20 cellular contexts compared by ENCODE assay signal in genomic region chr22:49303061-49303735, GRCh38.
DNase-seq lines count a peak whose midpoint lies in the region; ATAC-seq and TF ChIP-seq lines count a peak whose summit lies in the region.
"Had no signal": no experiment of that assay in that cellular context is flagged by ENCODE, and none has a peak within 500 bp of the region (broad histone marks: within the 10 kb centered on the region; RNA-seq: fewer than 3 reads in every experiment).

No MANE protein-coding gene starts in this region.

- H3K36me3 ChIP-seq in H7 (replicated peaks; ENCODE audit: control insufficient read depth, insufficient read depth, low read length) (no peaks in the 10 kb centered on the region), esophagus muscularis mucosa (no peaks in the 10 kb centered on the region), stomach (no peaks in the 10 kb centered on the region), HAP-1 (replicated peaks) (no peaks in the 10 kb centered on the region)
- H3K36me3 ChIP-seq: upper lobe of left lung had no signal

- intact Hi-C loops in activated CD8-positive, alpha-beta T cell treated with anti-CD3 and anti-CD28 coated beads for 36 hours (cut with micrococcal nuclease): loop anchor here (10.0 kb wide), 1 partner anchor 728 kb away; no protein-coding TSS in a partner anchor
- intact Hi-C loops in esophagus muscularis mucosa (cut with DNase I): no loop called here
- intact Hi-C loops in stomach (cut with DNase I; ENCODE audit: low total_unique reads): loop anchor here (10.0 kb wide), 1 partner anchor 728 kb away; no protein-coding TSS in a partner anchor

- no peak overlapping the region for H3K27ac Mint-ChIP-seq in activated CD8-positive, alpha-beta T cell treated with anti-CD3 and anti-CD28 coated beads, Interleukin-2, amount 10 ng/mL, durations not matched to agents 7 days and 5 days
- no peak overlapping the region for H3K27ac Mint-ChIP-seq in activated CD8-positive, alpha-beta T cell treated with anti-CD3 and anti-CD28 coated beads for 36 hours
- H3K27ac Mint-ChIP-seq: dendritic cell treated with granulocyte-macrophage colony-stimulating factor and Interleukin-4, amounts not matched to agents 40 ng/mL and 50 ng/mL, for 4 days had no signal

- TF ChIP-seq EP300 in esophagus muscularis mucosa (IDR thresholded peaks at IDR 0.05) (no peak), stomach (IDR thresholded peaks at IDR 0.05) (no peak)

- no peak overlapping the region for H3K4me3 Mint-ChIP-seq in activated CD8-positive, alpha-beta T cell treated with anti-CD3 and anti-CD28 coated beads, Interleukin-2, amount 10 ng/mL, durations not matched to agents 7 days and 5 days
- no peak overlapping the region for H3K4me3 Mint-ChIP-seq in activated CD8-positive, alpha-beta T cell treated with anti-CD3 and anti-CD28 coated beads for 36 hours
- H3K4me3 Mint-ChIP-seq: dendritic cell treated with granulocyte-macrophage colony-stimulating factor and Interleukin-4, amounts not matched to agents 40 ng/mL and 50 ng/mL, for 4 days had no signal

- no peaks in the 10 kb centered on the region for H3K9me3 ChIP-seq in esophagus muscularis mucosa
- H3K9me3 ChIP-seq in stomach: no peaks in the 10 kb centered on the region
- no peaks in the 10 kb centered on the region for H3K9me3 ChIP-seq in HAP-1
- H3K9me3 ChIP-seq: A549, upper lobe of left lung had no signal

- no peak for TF ChIP-seq CTCF in activated CD8-positive, alpha-beta T cell treated with anti-CD3 and anti-CD28 coated beads for 36 hours (IDR thresholded peaks at IDR 0.05)
- TF ChIP-seq CTCF in esophagus muscularis mucosa (IDR thresholded peaks at IDR 0.05) (no peak), stomach (IDR thresholded peaks at IDR 0.05) (no peak)

- in situ Hi-C loops in HAP-1 (cut with MboI; ENCODE audit: low sequenced_read_pairs): loop anchor here (10.0 kb wide), 2 partner anchors 258 to 728 kb away; no protein-coding TSS in a partner anchor

- H3K27me3 ChIP-seq in H7 (ENCODE audit: control insufficient read depth, insufficient read depth, low read length) (no peaks in the 10 kb centered on the region), esophagus muscularis mucosa (peaks cover 0 to 87% (median 7%) of the 10 kb centered on the region in 4 donors), stomach (peaks cover 0 to 79% (median 32%) of the 10 kb centered on the region in 3 donors), HAP-1 (ENCODE audit: low read depth) (no peaks in the 10 kb centered on the region)
- H3K27me3 ChIP-seq: hepatocyte had no signal

- H3K4me1 ChIP-seq in esophagus muscularis mucosa (peaks cover 0 to 8% (median 6%) of the 10 kb centered on the region in 4 donors), stomach (peaks cover 0 to 8% (median 3%) of the 10 kb centered on the region in 4 donors), HAP-1 (no peaks in the 10 kb centered on the region)
- H3K4me1 ChIP-seq: A549 had no signal

- no peak for TF ChIP-seq POLR2A in esophagus muscularis mucosa (IDR thresholded peaks at IDR 0.05; ENCODE audit: low read depth)
- TF ChIP-seq POLR2A in stomach (IDR thresholded peaks at IDR 0.05): no peak

- H3K27me3 Mint-ChIP-seq in activated CD8-positive, alpha-beta T cell treated with anti-CD3 and anti-CD28 coated beads, Interleukin-2, amount 10 ng/mL, durations not matched to agents 7 days and 5 days (ENCODE audit: low read depth): no peaks in the 10 kb centered on the region
- peaks cover 8% of the 10 kb centered on the region for H3K27me3 Mint-ChIP-seq in activated CD8-positive, alpha-beta T cell treated with anti-CD3 and anti-CD28 coated beads for 36 hours
- H3K27me3 Mint-ChIP-seq: dendritic cell treated with granulocyte-macrophage colony-stimulating factor and Interleukin-4, amounts not matched to agents 40 ng/mL and 50 ng/mL, for 4 days had no signal

- WGBS in esophagus muscularis mucosa: 75% methylated on average over 17 of the region's 17 CpGs
- WGBS in stomach, 5 donors: 73 to 78% (median 75%) methylated on average over 17 of the region's 17 CpGs

- no peak overlapping the region for H3K27ac ChIP-seq in esophagus muscularis mucosa (replicated peaks in 1 of 4)
- H3K27ac ChIP-seq in stomach: no peak overlapping the region
- H3K27ac ChIP-seq: A549, hepatocyte, SK-N-MC, upper lobe of left lung had no signal

- no peaks in the 10 kb centered on the region for H3K9me3 Mint-ChIP-seq in activated CD8-positive, alpha-beta T cell treated with anti-CD3 and anti-CD28 coated beads, Interleukin-2, amount 10 ng/mL, durations not matched to agents 7 days and 5 days (ENCODE audit: insufficient read depth)
- H3K9me3 Mint-ChIP-seq in activated CD8-positive, alpha-beta T cell treated with anti-CD3 and anti-CD28 coated beads for 36 hours: no peaks in the 10 kb centered on the region
- H3K9me3 Mint-ChIP-seq: dendritic cell treated with granulocyte-macrophage colony-stimulating factor and Interleukin-4, amounts not matched to agents 40 ng/mL and 50 ng/mL, for 4 days had no signal

- ATAC-seq in activated CD8-positive, alpha-beta T cell treated with anti-CD3 and anti-CD28 coated beads, Interleukin-2, amount 10 ng/mL, durations not matched to agents 7 days and 5 days: no peak
- ATAC-seq in activated CD8-positive, alpha-beta T cell treated with anti-CD3 and anti-CD28 coated beads for 36 hours: no peak
- ATAC-seq in GM18870 (IDR thresholded peaks at IDR 0.05; ENCODE audit: unreplicated experiment): no peak
- ATAC-seq: A549, HepG2 had no signal

- no peaks in the 10 kb centered on the region for H3K4me1 Mint-ChIP-seq in activated CD8-positive, alpha-beta T cell treated with anti-CD3 and anti-CD28 coated beads, Interleukin-2, amount 10 ng/mL, durations not matched to agents 7 days and 5 days (ENCODE audit: low read depth)
- H3K4me1 Mint-ChIP-seq in activated CD8-positive, alpha-beta T cell treated with anti-CD3 and anti-CD28 coated beads for 36 hours (ENCODE audit: low read depth): no peaks in the 10 kb centered on the region
- H3K4me1 Mint-ChIP-seq: naive B cell had no signal

- peak; percentile 3 for DNase-seq in activated CD8-positive, alpha-beta T cell treated with anti-CD3 and anti-CD28 coated beads, Interleukin-2, amount 10 ng/mL, durations not matched to agents 7 days and 5 days
- DNase-seq in activated CD8-positive, alpha-beta T cell treated with anti-CD3 and anti-CD28 coated beads for 36 hours: no peak
- DNase-seq in H7 (peak; percentile 30), esophagus muscularis mucosa (ENCODE audit: extremely low spot score) (peak; percentile 75), stomach (peak; percentile 11), KG1 (lab: John Stamatoyannopoulos, UW) (no peak), HAP-1 (ENCODE audit: low spot score in 2 of 2) (no peak)
- DNase-seq: Calu3; naive B cell; NCI-H1105; NCI-H2029 treated with DMSO at 0.1 percent for 48 hours; NCI-H510A; stimulated activated naive CD4-positive, alpha-beta T cell treated with Interleukin-2 at 50 U/mL for 16 hours had no signal

- no peaks in the 10 kb centered on the region for H3K36me3 Mint-ChIP-seq in activated CD8-positive, alpha-beta T cell treated with anti-CD3 and anti-CD28 coated beads, Interleukin-2, amount 10 ng/mL, durations not matched to agents 7 days and 5 days (ENCODE audit: low read depth)
- no peaks in the 10 kb centered on the region for H3K36me3 Mint-ChIP-seq in activated CD8-positive, alpha-beta T cell treated with anti-CD3 and anti-CD28 coated beads for 36 hours (ENCODE audit: low read depth)
- H3K36me3 Mint-ChIP-seq: naive B cell had no signal

- CTCF ChIA-PET in activated CD8-positive, alpha-beta T cell treated with anti-CD3 and anti-CD28 coated beads, Interleukin-2, amount 10 ng/mL, durations not matched to agents 7 days and 5 days (lab: Charles Lee): no interaction called here
- CTCF ChIA-PET in activated CD8-positive, alpha-beta T cell treated with anti-CD3 and anti-CD28 coated beads for 36 hours (lab: Charles Lee): no interaction called here

- H3K4me3 ChIP-seq in H7 (ENCODE audit: insufficient read depth, low read depth, low read length) (no peak overlapping the region), esophagus muscularis mucosa (no peak overlapping the region), stomach (no peak overlapping the region), HAP-1 (no peak overlapping the region)
- H3K4me3 ChIP-seq: A549, hepatocyte, SK-N-MC, upper lobe of left lung had no signal

- POLR2A ChIA-PET in activated CD8-positive, alpha-beta T cell treated with anti-CD3 and anti-CD28 coated beads, Interleukin-2, amount 10 ng/mL, durations not matched to agents 7 days and 5 days (lab: Charles Lee): no interaction called here
- POLR2A ChIA-PET in activated CD8-positive, alpha-beta T cell treated with anti-CD3 and anti-CD28 coated beads for 36 hours (lab: Charles Lee): interaction anchor here (0.7 kb wide), 1 partner anchor 30 kb away, joined by 4 read pairs; no protein-coding TSS in a partner anchor

Comparison
In these comparisons a context has a peak if more than half of its experiments do, and no peak if none do; other contexts are left out.
1. DNase-seq: peak in activated CD8-positive, alpha-beta T cell treated with anti-CD3 and anti-CD28 coated beads, Interleukin-2, amount 10 ng/mL, durations not matched to agents 7 days and 5 days (single experiment), H7 (single experiment), esophagus muscularis mucosa (single experiment) and stomach (single experiment); none in activated CD8-positive, alpha-beta T cell treated with anti-CD3 and anti-CD28 coated beads for 36 hours (single experiment), KG1 (single experiment) and HAP-1 (0 of 2).